10 cellular contexts compared by ENCODE assay signal in genomic region chr18:57784034-57784815, GRCh38. TPM values are rescaled to one million over a fixed set of nuclear protein-coding genes. Genes with fewer than 3 reads are reported as not detected.
DNase-seq lines count a peak whose midpoint lies in the region; ATAC-seq, FAIRE-seq and TF ChIP-seq lines count a peak whose summit lies in the region.
"Had no signal": no experiment of that assay in that cellular context is flagged by ENCODE, and none has a peak within 500 bp of the region (broad histone marks: within the 10 kb centered on the region; RNA-seq: fewer than 3 reads in every experiment).

No MANE protein-coding gene starts in this region.

- WGBS in endodermal cell (ENCODE audit: insufficient coverage in 1 of 2, insufficient read length in 1 of 2), 2 experiments: 88 to 93% methylated on average over 13 to 16 of the region's 16 CpGs
- 65 to 73% methylated on average over 16 of the region's 16 CpGs for WGBS in pancreas, 2 donors

- ATAC-seq in HG02571 (IDR thresholded peaks at IDR 0.05; ENCODE audit: unreplicated experiment): no peak
- no peak for ATAC-seq in pancreas
- ATAC-seq: T-helper 17 cell had no signal

- peak overlapping the region; percentile 63 for H3K27ac Mint-ChIP-seq in endodermal cell
- H3K27ac Mint-ChIP-seq: T-helper 17 cell had no signal

- no peaks in the 10 kb centered on the region for H3K9me3 ChIP-seq in AG04450 (ENCODE audit: control insufficient read depth, insufficient read depth, low read length)
- H3K9me3 ChIP-seq in endodermal cell (ENCODE audit: control insufficient read depth, low read length): no peaks in the 10 kb centered on the region
- H3K9me3 ChIP-seq in pancreas: no peaks in the 10 kb centered on the region

- H3K4me3 Mint-ChIP-seq in endodermal cell: no peak overlapping the region
- H3K4me3 Mint-ChIP-seq: T-helper 17 cell had no signal

- H3K36me3 Mint-ChIP-seq in endodermal cell (ENCODE audit: low read depth): peaks cover 4% of the 10 kb centered on the region

- H3K4me1 ChIP-seq in endodermal cell (ENCODE audit: control insufficient read depth, insufficient read depth, low read length) (no peaks in the 10 kb centered on the region), pancreas (peaks cover 40 to 56% (median 44%) of the 10 kb centered on the region in 3 donors)

- FAIRE-seq in pancreas (lab: Jason Lieb, UNC): no peak

- intact Hi-C loops in pancreas (cut with DNase I): no loop called here

- POLR2A ChIA-PET in AG04450 (lab: Yijun Ruan, JAX): interaction anchor here (0.6 to 1.2 kb wide), 3 partner anchors 9 to 89 kb away, joined by 3 to 6 read pairs (median 4); no protein-coding TSS in a partner anchor

- H3K27me3 Mint-ChIP-seq in endodermal cell (ENCODE audit: insufficient read depth): no peaks in the 10 kb centered on the region
- H3K27me3 Mint-ChIP-seq: T-helper 17 cell had no signal

- H3K27ac ChIP-seq in AG04450 (ENCODE audit: low read depth, low read length): peak overlapping the region; percentile 83
- H3K27ac ChIP-seq in endodermal cell (ENCODE audit: low read depth, low read length): no peak overlapping the region
- H3K27ac ChIP-seq in pancreas: peak overlapping the region in 1 of 4 donors; percentile 3

- peaks cover 19% of the 10 kb centered on the region for H3K4me1 Mint-ChIP-seq in endodermal cell
- H3K4me1 Mint-ChIP-seq: T-helper 17 cell had no signal

- no peak overlapping the region for H3K4me3 ChIP-seq in AG04450 (ENCODE audit: low read depth, low read length)
- no peak overlapping the region for H3K4me3 ChIP-seq in endodermal cell (ENCODE audit: low read length)
- H3K4me3 ChIP-seq in pancreas: no peak overlapping the region

- H3K9ac ChIP-seq in endodermal cell (ENCODE audit: extremely low read depth, low read length, poor library complexity, severe bottlenecking): no peak overlapping the region

- DNase-seq in AG04450 (ENCODE audit: low read depth, low spot score) (no peak), NOMO-1 treated with dmso at 0.1 percent for 144 hours (lab: John Stamatoyannopoulos, UW; ENCODE audit: unreplicated experiment) (peak; percentile 59), endodermal cell (no peak), myocyte (ENCODE audit: low read depth) (peak; percentile 27), NCI-H526 (lab: John Stamatoyannopoulos, UW) (no peak), cerebellar cortex (ENCODE audit: low spot score) (no peak), pancreas (no peak)
- DNase-seq: NCI-H2081, T-helper 17 cell had no signal

- H3K9me3 Mint-ChIP-seq in endodermal cell: peaks cover 1% of the 10 kb centered on the region

- H3K27me3 ChIP-seq in AG04450 (ENCODE audit: control insufficient read depth, insufficient read depth, low read length) (no peaks in the 10 kb centered on the region), endodermal cell (ENCODE audit: control insufficient read depth, insufficient read depth, low read length, poor library complexity, severe bottlenecking) (no peaks in the 10 kb centered on the region), pancreas (no peaks in the 10 kb centered on the region)

- no peaks in the 10 kb centered on the region for H3K36me3 ChIP-seq in endodermal cell (ENCODE audit: control insufficient read depth, insufficient read depth, low read length)
- no peaks in the 10 kb centered on the region for H3K36me3 ChIP-seq in pancreas

- CTCF ChIA-PET in AG04450 (lab: Charles Lee): no interaction called here

- TF ChIP-seq CTCF in AG04450 (IDR thresholded peaks at IDR 0.05; ENCODE audit: low read depth, low read length): no peak
- TF ChIP-seq CTCF in endodermal cell (conservative IDR thresholded peaks at IDR 0.05): no peak
- no peak for TF ChIP-seq CTCF in pancreas (IDR thresholded peaks at IDR 0.05)

RNA-seq across cellular contexts. Expression of gene ATP8B1, which starts 18.9 kb away (rescaled TPM):
- polyA plus RNA-seq in AG04450 (2011; rRNA removed) (59.8 and 77.6 TPM in 2 replicates), pancreas (10 to 100 TPM in 1 of 2 donors, 1 to 10 TPM in 1; 8.0 to 10.2 TPM)
- 73.5 and 97.0 TPM in 2 replicates for polyA minus RNA-seq in AG04450 (2011; rRNA and poly(A)+ RNA removed)
- total RNA-seq in endodermal cell (10 to 100 TPM in 1 of 2 donors, 1 to 10 TPM in 1; 1.7 to 13.5 TPM), myocyte (3.9 and 7.2 TPM in 2 replicates), pancreas (10 to 100 TPM; 32.2 to 44.8 (median 38.8) TPM)
- 0.32 TPM for polyA plus RNA-seq in endodermal cell (2013, experiment 1 of 2)
- 0.37 TPM for polyA plus RNA-seq in endodermal cell (2013, experiment 2 of 2)
- polyA plus RNA-seq in myocyte (2012): 6.7 TPM
- total RNA-seq: T-helper 17 cell had no signal

Comparison
In these comparisons a context has a peak if more than half of its experiments do, and no peak if none do; other contexts are left out.
1. DNase-seq: peak in NOMO-1 treated with dmso at 0.1 percent for 144 hours (single experiment) and myocyte (single experiment); none in AG04450 (single experiment), endodermal cell (single experiment), NCI-H526 (0 of 2), cerebellar cortex (single experiment) and pancreas (0 of 6).